In genomic region chr9:114034663-114035062, GRCh38 we compare ENCODE assay signal across 25 cellular contexts. TPM values are rescaled to one million over a fixed set of nuclear protein-coding genes. Genes with fewer than 3 reads are reported as not detected.
DNase-seq lines count a peak whose midpoint lies in the region; ATAC-seq, FAIRE-seq and TF ChIP-seq lines count a peak whose summit lies in the region.
"Had no signal": no experiment of that assay in that cellular context is flagged by ENCODE, and none has a peak within 500 bp of the region (broad histone marks: within the 10 kb centered on the region; RNA-seq: fewer than 3 reads in every experiment).

No MANE protein-coding gene starts in this region.

- H3K27me3 ChIP-seq in vagina, result no peaks in the 10 kb centered on the region
- H3K27me3 ChIP-seq: gastrocnemius medialis, neutrophil, right atrium auricular region, thyroid gland had no signal

- no peaks in the 10 kb centered on the region for H3K27me3 Mint-ChIP-seq in stimulated activated naive CD8-positive, alpha-beta T cell treated with anti-CD3 and anti-CD28 coated beads, Interleukin-15, amount 100 ng/mL, for 72 hours
- H3K27me3 Mint-ChIP-seq: activated naive CD8-positive, alpha-beta T cell treated with anti-CD3 and anti-CD28 coated beads, Interleukin-2, amount 50 U/mL, for 24 hours; CD4-positive, alpha-beta memory T cell; T-helper 17 cell had no signal

- no peak overlapping the region for H3K27ac Mint-ChIP-seq in stimulated activated naive CD8-positive, alpha-beta T cell treated with anti-CD3 and anti-CD28 coated beads, Interleukin-15, amount 100 ng/mL, for 72 hours
- H3K27ac Mint-ChIP-seq: activated naive CD8-positive, alpha-beta T cell treated with anti-CD3 and anti-CD28 coated beads, Interleukin-2, amount 50 U/mL, for 24 hours; activated T-helper 1 cell treated with anti-CD3 and anti-CD28 coated beads, Interleukin-12 subunit alpha, Interleukin-12 subunit beta, Interleukin-2, Interleukin-4 antibody, amounts not matched to agents 30 ng/mL and 10 ng/mL and 1 ng/mL, durations not matched to agents 14 hours and 24 hours and 36 hours; T-helper 17 cell had no signal

- H3K9me3 Mint-ChIP-seq in stimulated activated naive CD8-positive, alpha-beta T cell treated with anti-CD3 and anti-CD28 coated beads, Interleukin-15, amount 100 ng/mL, for 72 hours, result no peaks in the 10 kb centered on the region
- H3K9me3 Mint-ChIP-seq: activated naive CD8-positive, alpha-beta T cell treated with anti-CD3 and anti-CD28 coated beads, Interleukin-2, amount 50 U/mL, for 24 hours; activated T-helper 1 cell treated with anti-CD3 and anti-CD28 coated beads, Interleukin-12 subunit alpha, Interleukin-12 subunit beta, Interleukin-2, Interleukin-4 antibody, amounts not matched to agents 30 ng/mL and 10 ng/mL and 1 ng/mL, durations not matched to agents 14 hours and 24 hours and 36 hours; CD4-positive, alpha-beta memory T cell had no signal

- no peak overlapping the region for H3K4me3 ChIP-seq in vagina
- H3K4me3 ChIP-seq: gastrocnemius medialis, K562, right atrium auricular region, thyroid gland had no signal

- no peak for DNase-seq in stimulated activated naive CD8-positive, alpha-beta T cell treated with anti-CD3 and anti-CD28 coated beads, Interleukin-15, amount 100 ng/mL, for 72 hours
- no peak for DNase-seq in stimulated activated naive CD8-positive, alpha-beta T cell treated with anti-CD3 and anti-CD28 coated beads, Interleukin-15, Interleukin-2, amounts not matched to agents 100 U/mL and 50 U/mL, for 24 hours
- DNase-seq in cerebellar cortex (ENCODE audit: low spot score), result peak; percentile 66
- DNase-seq in medulla oblongata (ENCODE audit: extremely low spot score), result peak; percentile 15
- DNase-seq in vagina (ENCODE audit: extremely low spot score in 2 of 2), result peak; percentile 55 to 65
- DNase-seq in GM12892 (ENCODE audit: insufficient read length), result no peak
- no peak for DNase-seq in AML-193 (lab: John Stamatoyannopoulos, UW)
- DNase-seq: activated CD4-positive, alpha-beta T cell treated with anti-CD3 and anti-CD28 coated beads, Interleukin-2, amount 50 U/mL, for 48 hours; activated naive CD8-positive, alpha-beta T cell treated with anti-CD3 and anti-CD28 coated beads, Interleukin-2, amount 50 U/mL, for 24 hours; CD4-positive, alpha-beta memory T cell; gastrocnemius medialis; MV-4-11; NCI-H524 treated with DMSO at 0.1 percent for 48 hours; SIG-M5; stimulated activated CD4-positive, alpha-beta T cell treated with anti-CD3 and anti-CD28 coated beads, Interleukin-15, amount 100 ng/mL, for 24 hours; T-helper 17 cell; thyroid gland had no signal

- H3K27ac ChIP-seq in vagina, result no peak overlapping the region
- H3K27ac ChIP-seq: gastrocnemius medialis, neutrophil, right atrium auricular region, thyroid gland, VCaP had no signal

- H3K4me3 Mint-ChIP-seq in stimulated activated naive CD8-positive, alpha-beta T cell treated with anti-CD3 and anti-CD28 coated beads, Interleukin-15, amount 100 ng/mL, for 72 hours, result no peak overlapping the region
- H3K4me3 Mint-ChIP-seq: activated naive CD8-positive, alpha-beta T cell treated with anti-CD3 and anti-CD28 coated beads, Interleukin-2, amount 50 U/mL, for 24 hours; activated T-helper 1 cell treated with anti-CD3 and anti-CD28 coated beads, Interleukin-12 subunit alpha, Interleukin-12 subunit beta, Interleukin-2, Interleukin-4 antibody, amounts not matched to agents 30 ng/mL and 10 ng/mL and 1 ng/mL, durations not matched to agents 14 hours and 24 hours and 36 hours; CD4-positive, alpha-beta memory T cell; T-helper 17 cell had no signal

- TF ChIP-seq POLR2A in vagina (IDR thresholded peaks at IDR 0.05), result no peak
- no peak for TF ChIP-seq POLR2A in GM12892 (IDR thresholded peaks at IDR 0.05; ENCODE audit: low read depth, low read length)

- ATAC-seq in stimulated activated naive CD8-positive, alpha-beta T cell treated with anti-CD3 and anti-CD28 coated beads, Interleukin-15, amount 100 ng/mL, for 72 hours, result peak; percentile 27
- no peak for ATAC-seq in stimulated activated naive CD8-positive, alpha-beta T cell treated with anti-CD3 and anti-CD28 coated beads, Interleukin-15, Interleukin-2, amounts not matched to agents 100 U/mL and 50 U/mL, for 24 hours
- no peak for ATAC-seq in HG02798 (IDR thresholded peaks at IDR 0.05; ENCODE audit: poor library complexity, unreplicated experiment)
- ATAC-seq: activated naive CD8-positive, alpha-beta T cell treated with anti-CD3 and anti-CD28 coated beads, Interleukin-2, amount 50 U/mL, for 24 hours; gastrocnemius medialis; K562; T-helper 17 cell had no signal

- no peak for TF ChIP-seq CTCF in vagina (IDR thresholded peaks at IDR 0.05)

- no peak for FAIRE-seq in GM12892 (lab: Jason Lieb, UNC)
- FAIRE-seq: K562 had no signal

- intact Hi-C loops in vagina (cut with DNase I), result loop anchor here (5.0 kb wide), 1 partner anchor 227 kb away; no protein-coding TSS in a partner anchor

- no peaks in the 10 kb centered on the region for H3K9me3 ChIP-seq in vagina
- H3K9me3 ChIP-seq: gastrocnemius medialis, neutrophil, right atrium auricular region, thyroid gland had no signal

- H3K4me1 ChIP-seq in vagina, result no peaks in the 10 kb centered on the region
- H3K4me1 ChIP-seq: gastrocnemius medialis, right atrium auricular region had no signal

- peaks cover 0 to 16% of the 10 kb centered on the region in 2 donors for H3K36me3 ChIP-seq in vagina
- H3K36me3 ChIP-seq: neutrophil had no signal

- no peaks in the 10 kb centered on the region for H3K4me1 Mint-ChIP-seq in stimulated activated naive CD8-positive, alpha-beta T cell treated with anti-CD3 and anti-CD28 coated beads, Interleukin-15, amount 100 ng/mL, for 72 hours
- H3K4me1 Mint-ChIP-seq: activated naive CD8-positive, alpha-beta T cell treated with anti-CD3 and anti-CD28 coated beads, Interleukin-2, amount 50 U/mL, for 24 hours; CD4-positive, alpha-beta memory T cell; T-helper 17 cell had no signal

RNA-seq across cellular contexts. Expression of gene AMBP, which starts 43.4 kb away (rescaled TPM):
- total RNA-seq in vagina, result not detected
- polyA plus RNA-seq in GM12892 (2012; ENCODE audit: missing spikeins), result not detected
- total RNA-seq: activated T-helper 1 cell treated with anti-CD3 and anti-CD28 coated beads, Interleukin-12 subunit alpha, Interleukin-12 subunit beta, Interleukin-2, Interleukin-4 antibody, amounts not matched to agents 30 ng/mL and 10 ng/mL and 1 ng/mL, durations not matched to agents 14 hours and 24 hours and 36 hours; bronchial epithelial cell; CD4-positive, alpha-beta memory T cell; OCI-LY7; right atrium auricular region; T-helper 17 cell had no signal
- polyA plus RNA-seq: CD4-positive, alpha-beta memory T cell; K562 had no signal

Comparison
In these comparisons a context has a peak if more than half of its experiments do, and no peak if none do; other contexts are left out.
1. DNase-seq: peak in cerebellar cortex (single experiment), medulla oblongata (single experiment) and vagina (2 of 2); none in stimulated activated naive CD8-positive, alpha-beta T cell treated with anti-CD3 and anti-CD28 coated beads, Interleukin-15, amount 100 ng/mL, for 72 hours (0 of 2), stimulated activated naive CD8-positive, alpha-beta T cell treated with anti-CD3 and anti-CD28 coated beads, Interleukin-15, Interleukin-2, amounts not matched to agents 100 U/mL and 50 U/mL, for 24 hours (single experiment), GM12892 (single experiment) and AML-193 (0 of 2).